15 cellular contexts compared by ENCODE assay signal in the genomic region with DNA sequence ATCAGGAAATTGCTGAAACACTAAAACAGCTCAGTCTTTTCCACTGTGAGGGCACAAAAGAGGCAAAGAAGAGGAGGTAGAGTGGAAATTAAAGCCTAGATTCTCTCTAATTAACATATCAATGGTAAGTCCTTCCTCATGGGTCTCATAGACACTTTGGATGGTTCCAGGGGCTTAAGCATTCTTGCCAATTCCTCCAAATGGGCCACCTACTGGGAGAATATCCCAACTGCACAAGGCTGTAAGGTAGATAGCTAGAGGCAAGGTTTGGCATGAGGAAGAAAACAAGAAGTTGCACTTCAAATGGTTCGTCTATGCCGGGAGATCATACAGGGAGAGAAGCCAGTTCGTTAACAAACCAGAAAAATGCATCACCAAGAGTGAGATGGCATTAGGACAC.
DNase-seq lines count a peak whose midpoint lies in the region; ATAC-seq and TF ChIP-seq lines count a peak whose summit lies in the region.
"Had no signal": no experiment of that assay in that cellular context is flagged by ENCODE, and none has a peak within 500 bp of the region (broad histone marks: within the 10 kb centered on the region; RNA-seq: fewer than 3 reads in every experiment).

No MANE protein-coding gene starts in this region.

- H3K27me3 ChIP-seq in H7 (ENCODE audit: control insufficient read depth, insufficient read depth, low read length) = no peaks in the 10 kb centered on the region
- H3K27me3 ChIP-seq: BLaER1 had no signal

- DNase-seq in H7 = peak; percentile 18
- DNase-seq in NB4 (ENCODE audit: low read depth) = peak; percentile 6
- peak; percentile 22 for DNase-seq in WTC11 (ENCODE audit: low spot score)
- DNase-seq in memory B cell (ENCODE audit: low spot score in 2 of 2) = no peak
- DNase-seq in T-helper 2 cell treated with Interferon-gamma antibody and Interleukin-4, amounts not matched to agents 5 μg/mL and 100 μg/mL, for 36 hours (ENCODE audit: low spot score) = no peak
- DNase-seq in NCI-H510A (lab: John Stamatoyannopoulos, UW) = no peak
- DNase-seq: CD8-positive, alpha-beta memory T cell; NCI-H1092; NCI-H1930; NCI-H524 treated with DMSO at 0.1 percent for 48 hours; SHP77; T-helper 2 cell had no signal

- TF ChIP-seq POLR2A in NB4 (IDR thresholded peaks at IDR 0.05; ENCODE audit: extremely low read depth, insufficient read length) = no peak

- no peaks in the 10 kb centered on the region for H3K36me3 ChIP-seq in H7 (replicated peaks; ENCODE audit: control insufficient read depth, insufficient read depth, low read length)
- H3K36me3 ChIP-seq: BLaER1 had no signal

- H3K36me3 Mint-ChIP-seq in WTC11 = peaks cover 18% of the 10 kb centered on the region
- no peaks in the 10 kb centered on the region for H3K36me3 Mint-ChIP-seq in memory B cell
- H3K36me3 Mint-ChIP-seq in T-helper 2 cell treated with Interferon-gamma antibody and Interleukin-4, amounts not matched to agents 5 μg/mL and 100 μg/mL, for 36 hours (ENCODE audit: low read depth) = no peaks in the 10 kb centered on the region
- H3K36me3 Mint-ChIP-seq: CD8-positive, alpha-beta memory T cell had no signal

- peak; percentile 99 for ATAC-seq in WTC11
- no peak for ATAC-seq in memory B cell (ENCODE audit: low read depth)
- no peak for ATAC-seq in GM18867 (IDR thresholded peaks at IDR 0.05; ENCODE audit: unreplicated experiment)

- no peak overlapping the region for H3K4me3 Mint-ChIP-seq in WTC11
- H3K4me3 Mint-ChIP-seq in memory B cell = no peak overlapping the region
- no peak overlapping the region for H3K4me3 Mint-ChIP-seq in T-helper 2 cell treated with Interferon-gamma antibody and Interleukin-4, amounts not matched to agents 5 μg/mL and 100 μg/mL, for 36 hours
- H3K4me3 Mint-ChIP-seq: IgD-negative memory B cell had no signal

- H3K4me1 Mint-ChIP-seq in WTC11 (peaks cover 20% of the 10 kb centered on the region), memory B cell (peaks cover 16% of the 10 kb centered on the region)
- no peaks in the 10 kb centered on the region for H3K4me1 Mint-ChIP-seq in T-helper 2 cell treated with Interferon-gamma antibody and Interleukin-4, amounts not matched to agents 5 μg/mL and 100 μg/mL, for 36 hours (ENCODE audit: low read depth)
- H3K4me1 Mint-ChIP-seq: CD8-positive, alpha-beta memory T cell had no signal

- no peaks in the 10 kb centered on the region for H3K27me3 Mint-ChIP-seq in WTC11 (ENCODE audit: low read depth)
- H3K27me3 Mint-ChIP-seq in memory B cell = no peaks in the 10 kb centered on the region
- H3K27me3 Mint-ChIP-seq in T-helper 2 cell treated with Interferon-gamma antibody and Interleukin-4, amounts not matched to agents 5 μg/mL and 100 μg/mL, for 36 hours (ENCODE audit: low read depth) = no peaks in the 10 kb centered on the region
- H3K27me3 Mint-ChIP-seq: CD8-positive, alpha-beta memory T cell; IgD-negative memory B cell had no signal

- H3K9me3 Mint-ChIP-seq in WTC11 (peaks cover 42% of the 10 kb centered on the region), memory B cell (peaks cover 3% of the 10 kb centered on the region)
- peaks cover 39% of the 10 kb centered on the region for H3K9me3 Mint-ChIP-seq in T-helper 2 cell treated with Interferon-gamma antibody and Interleukin-4, amounts not matched to agents 5 μg/mL and 100 μg/mL, for 36 hours

- TF ChIP-seq CTCF in NB4 (IDR thresholded peaks at IDR 0.05; ENCODE audit: low read depth, low read length) = peak; percentile 16
- no peak for TF ChIP-seq CTCF in WTC11 (IDR thresholded peaks at IDR 0.05)

- H3K27ac Mint-ChIP-seq in WTC11 (no peak overlapping the region), memory B cell (peak overlapping the region; percentile 72)
- no peak overlapping the region for H3K27ac Mint-ChIP-seq in T-helper 2 cell treated with Interferon-gamma antibody and Interleukin-4, amounts not matched to agents 5 μg/mL and 100 μg/mL, for 36 hours
- H3K27ac Mint-ChIP-seq: CD8-positive, alpha-beta memory T cell; IgD-negative memory B cell had no signal

- CTCF ChIA-PET in WTC11 (lab: Charles Lee) = interaction anchor here (0.6 to 0.9 kb wide), 2 partner anchors 10 to 100 kb away, joined by 3 to 4 read pairs; no protein-coding TSS in a partner anchor

- POLR2A ChIA-PET in WTC11 (lab: Charles Lee) = no interaction called here

- no peak overlapping the region for H3K4me3 ChIP-seq in H7 (ENCODE audit: insufficient read depth, low read depth, low read length)
- no peak overlapping the region for H3K4me3 ChIP-seq in NB4 (ENCODE audit: low read depth, low read length)
- H3K4me3 ChIP-seq: BLaER1 had no signal

TF ChIP-seq in WTC11, 78 proteins besides CTCF, POLR2A, EP300 and RAD21:
- no peak for TF ChIP-seq ZBTB21 (CRISPR knock-in tag; IDR thresholded peaks at IDR 0.05; ENCODE audit: borderline replicate concordance)
- TF ChIP-seq NR3C1 (CRISPR knock-in tag; conservative IDR thresholded peaks at IDR 0.05; ENCODE audit: low read depth) = no peak
- TF ChIP-seq, protein P1, sequence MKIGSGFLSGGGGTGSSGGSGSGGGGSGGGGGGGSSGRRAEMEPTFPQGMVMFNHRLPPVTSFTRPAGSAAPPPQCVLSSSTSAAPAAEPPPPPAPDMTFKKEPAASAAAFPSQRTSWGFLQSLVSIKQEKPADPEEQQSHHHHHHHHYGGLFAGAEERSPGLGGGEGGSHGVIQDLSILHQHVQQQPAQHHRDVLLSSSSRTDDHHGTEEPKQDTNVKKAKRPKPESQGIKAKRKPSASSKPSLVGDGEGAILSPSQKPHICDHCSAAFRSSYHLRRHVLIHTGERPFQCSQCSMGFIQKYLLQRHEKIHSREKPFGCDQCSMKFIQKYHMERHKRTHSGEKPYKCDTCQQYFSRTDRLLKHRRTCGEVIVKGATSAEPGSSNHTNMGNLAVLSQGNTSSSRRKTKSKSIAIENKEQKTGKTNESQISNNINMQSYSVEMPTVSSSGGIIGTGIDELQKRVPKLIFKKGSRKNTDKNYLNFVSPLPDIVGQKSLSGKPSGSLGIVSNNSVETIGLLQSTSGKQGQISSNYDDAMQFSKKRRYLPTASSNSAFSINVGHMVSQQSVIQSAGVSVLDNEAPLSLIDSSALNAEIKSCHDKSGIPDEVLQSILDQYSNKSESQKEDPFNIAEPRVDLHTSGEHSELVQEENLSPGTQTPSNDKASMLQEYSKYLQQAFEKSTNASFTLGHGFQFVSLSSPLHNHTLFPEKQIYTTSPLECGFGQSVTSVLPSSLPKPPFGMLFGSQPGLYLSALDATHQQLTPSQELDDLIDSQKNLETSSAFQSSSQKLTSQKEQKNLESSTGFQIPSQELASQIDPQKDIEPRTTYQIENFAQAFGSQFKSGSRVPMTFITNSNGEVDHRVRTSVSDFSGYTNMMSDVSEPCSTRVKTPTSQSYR (CRISPR knock-in tag; IDR thresholded peaks at IDR 0.05) = no peak

Comparison
In these comparisons a context has a peak if more than half of its experiments do, and no peak if none do; other contexts are left out.
1. DNase-seq: peak in H7 (single experiment), NB4 (single experiment) and WTC11 (single experiment); none in memory B cell (0 of 2), T-helper 2 cell treated with Interferon-gamma antibody and Interleukin-4, amounts not matched to agents 5 μg/mL and 100 μg/mL, for 36 hours (single experiment) and NCI-H510A (single experiment).